In genomic region chr21:28521932-28522826, GRCh38 we compare ENCODE assay signal across 10 cellular contexts.
DNase-seq lines count a peak whose midpoint lies in the region; ATAC-seq, FAIRE-seq and TF ChIP-seq lines count a peak whose summit lies in the region.
"Had no signal": no experiment of that assay in that cellular context is flagged by ENCODE, and none has a peak within 500 bp of the region (broad histone marks: within the 10 kb centered on the region; RNA-seq: fewer than 3 reads in every experiment).

No MANE protein-coding gene starts in this region.

- POLR2A ChIA-PET in K562 (lab: Yijun Ruan, JAX), result no interaction called here

- DNase-seq in K562 (ENCODE audit: extremely low read depth in 1 of 4, low spot score in 3 of 4) (no peak), LoVo (ENCODE audit: low spot score) (no peak), DMS114 treated with DMSO at 0.1 percent for 48 hours (lab: John Stamatoyannopoulos, UW; ENCODE audit: unreplicated experiment) (no peak)
- DNase-seq in stimulated activated CD4-positive, alpha-beta T cell treated with anti-CD3 and anti-CD28 coated beads, Interleukin-1b, Interleukin-23, amount 100 ng/mL, for 48 hours, result no peak
- no peak for DNase-seq in activated CD8-positive, alpha-beta memory T cell treated with anti-CD3 and anti-CD28 coated beads, Interleukin-2, amount 50 U/mL, for 48 hours
- DNase-seq: activated naive CD8-positive, alpha-beta T cell treated with anti-CD3 and anti-CD28 coated beads, Interleukin-2, amount 10 ng/mL, durations not matched to agents 7 days and 5 days had no signal

- H3K27me3 ChIP-seq in K562 (ENCODE audit: control insufficient read depth in 2 of 2, insufficient read depth in 2 of 2, low read length in 2 of 2) (no peaks in the 10 kb centered on the region), liver (ENCODE audit: control insufficient read depth in 4 of 4, insufficient read depth in 4 of 4, low read length in 3 of 4) (no peaks in the 10 kb centered on the region)

- H3K27ac ChIP-seq in C4-2B (no peak overlapping the region), K562 (ENCODE audit: extremely low read depth, low read depth, low read length) (no peak overlapping the region), liver (ENCODE audit: low read depth in 1 of 2, low read length in 2 of 2) (no peak overlapping the region)

- TF ChIP-seq RAD21 in K562 (CRISPR knock-in tag; conservative IDR thresholded peaks at IDR 0.05 in 1 of 2, IDR thresholded peaks at IDR 0.05 in 1 of 2) (peak; percentile 30 to 35), liver (IDR thresholded peaks at IDR 0.05) (peak; percentile 81 to 93)

- no peak overlapping the region for H3K4me2 ChIP-seq in K562 (ENCODE audit: insufficient read depth, low read length)

- no peak for FAIRE-seq in K562 (lab: Jason Lieb, UNC)

- CTCF ChIA-PET in K562 (lab: Yijun Ruan, JAX; ENCODE audit: low intra/inter-chr PET ratio), result no interaction called here

- ATAC-seq in HG02870 (IDR thresholded peaks at IDR 0.05; ENCODE audit: unreplicated experiment) (peak; percentile 44), K562 (no peak)
- ATAC-seq: HCT116 had no signal

- in situ Hi-C loops in K562 (cut with MboI), result no loop called here

- TF ChIP-seq CTCF in C4-2B (conservative IDR thresholded peaks at IDR 0.05) (peak; percentile 50), K562 (IDR thresholded peaks at IDR 0.05 in 2 of 3, conservative IDR thresholded peaks at IDR 0.05 in 1 of 3; ENCODE audit: insufficient read depth in 2 of 3, low read depth in 1 of 3, low read length in 3 of 3) (no peak; a peak in 1 of 6 replicates), liver (IDR thresholded peaks at IDR 0.05; ENCODE audit: low read depth, low read length, missing input control) (peak; percentile 55)

- H3K9ac ChIP-seq in K562 (ENCODE audit: insufficient read depth in 1 of 2, low read depth in 2 of 2, low read length in 2 of 2), result no peak overlapping the region
- H3K9ac ChIP-seq in liver (ENCODE audit: low read depth in 1 of 2, low read length in 2 of 2), result no peak overlapping the region

- BruUV-seq in K562 (replicated peaks; lab: Mats Ljungman, UMichigan), result no TSS peak

- no peaks in the 10 kb centered on the region for H3K36me3 ChIP-seq in K562 (ENCODE audit: control insufficient read depth, insufficient read depth, low read length)
- H3K36me3 ChIP-seq in liver (ENCODE audit: control insufficient read depth in 4 of 4, insufficient read depth in 3 of 4, low read depth in 1 of 4, low read length in 3 of 4), result no peaks in the 10 kb centered on the region

- H3K9me1 ChIP-seq in K562 (ENCODE audit: control insufficient read depth, insufficient read depth, low read length), result no peaks in the 10 kb centered on the region

- TF ChIP-seq EP300 in K562 (IDR thresholded peaks at IDR 0.05; ENCODE audit: low read length), result no peak

- H3K9me3 ChIP-seq in K562 (replicated peaks; ENCODE audit: control insufficient read depth, insufficient read depth, low read depth, low read length) (peaks cover 3% of the 10 kb centered on the region; the same call in 1 of the 2 replicates), liver (ENCODE audit: control insufficient read depth in 4 of 4, low read length in 3 of 4) (no peaks in the 10 kb centered on the region)

- no peaks in the 10 kb centered on the region for H3K79me2 ChIP-seq in K562 (ENCODE audit: control insufficient read depth, insufficient read depth, low read length)

- intact Hi-C loops in K562 (cut with micrococcal nuclease), result no loop called here

- H3K4me1 ChIP-seq in K562 (replicated peaks in 1 of 2; ENCODE audit: control insufficient read depth in 2 of 2, insufficient read depth in 2 of 2, low read length in 2 of 2), result no peaks in the 10 kb centered on the region
- H3K4me1 ChIP-seq in liver (ENCODE audit: control insufficient read depth in 4 of 4, insufficient read depth in 4 of 4, low read length in 3 of 4), result peaks cover 0 to 2% (median 0%) of the 10 kb centered on the region in 4 donors

- H3K4me3 ChIP-seq in K562 (no peak overlapping the region), liver (ENCODE audit: low read depth in 1 of 3, low read length in 3 of 3) (no peak overlapping the region)

- 0% methylated on average over 10 of the region's 10 CpGs for WGBS in K562 (ENCODE audit: insufficient coverage, low coverage, missing lambda C conversion rate)
- 48% methylated on average over 10 of the region's 10 CpGs for WGBS in liver

- H4K20me1 ChIP-seq in K562 (replicated peaks; ENCODE audit: control insufficient read depth, insufficient read depth, low read length), result no peaks in the 10 kb centered on the region

- no peak overlapping the region for H2AFZ ChIP-seq in K562 (ENCODE audit: low read depth, low read length)

- TF ChIP-seq POLR2A in K562 (conservative IDR thresholded peaks at IDR 0.05), result no peak

TF ChIP-seq in K562, 482 proteins besides CTCF, POLR2A, EP300 and RAD21 (continues in another document):
- TF ChIP-seq PTBP1 (IDR thresholded peaks at IDR 0.05; ENCODE audit: low read depth, low read length) (no peak), CCNT2 (IDR thresholded peaks at IDR 0.05; ENCODE audit: borderline replicate concordance, extremely low read depth, insufficient read length, low read depth, low read length) (no peak), XRCC4 (IDR thresholded peaks at IDR 0.05; ENCODE audit: extremely low read depth, insufficient read depth, insufficient read length) (no peak), FOXK1 (CRISPR knock-in tag; IDR thresholded peaks at IDR 0.05; ENCODE audit: borderline replicate concordance) (no peak), C11orf30 (IDR thresholded peaks at IDR 0.05; ENCODE audit: low read depth) (no peak)
- TF ChIP-seq, protein P1, sequence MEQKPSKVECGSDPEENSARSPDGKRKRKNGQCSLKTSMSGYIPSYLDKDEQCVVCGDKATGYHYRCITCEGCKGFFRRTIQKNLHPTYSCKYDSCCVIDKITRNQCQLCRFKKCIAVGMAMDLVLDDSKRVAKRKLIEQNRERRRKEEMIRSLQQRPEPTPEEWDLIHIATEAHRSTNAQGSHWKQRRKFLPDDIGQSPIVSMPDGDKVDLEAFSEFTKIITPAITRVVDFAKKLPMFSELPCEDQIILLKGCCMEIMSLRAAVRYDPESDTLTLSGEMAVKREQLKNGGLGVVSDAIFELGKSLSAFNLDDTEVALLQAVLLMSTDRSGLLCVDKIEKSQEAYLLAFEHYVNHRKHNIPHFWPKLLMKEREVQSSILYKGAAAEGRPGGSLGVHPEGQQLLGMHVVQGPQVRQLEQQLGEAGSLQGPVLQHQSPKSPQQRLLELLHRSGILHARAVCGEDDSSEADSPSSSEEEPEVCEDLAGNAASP (IDR thresholded peaks at IDR 0.05), result no peak
- TF ChIP-seq, protein P2, sequence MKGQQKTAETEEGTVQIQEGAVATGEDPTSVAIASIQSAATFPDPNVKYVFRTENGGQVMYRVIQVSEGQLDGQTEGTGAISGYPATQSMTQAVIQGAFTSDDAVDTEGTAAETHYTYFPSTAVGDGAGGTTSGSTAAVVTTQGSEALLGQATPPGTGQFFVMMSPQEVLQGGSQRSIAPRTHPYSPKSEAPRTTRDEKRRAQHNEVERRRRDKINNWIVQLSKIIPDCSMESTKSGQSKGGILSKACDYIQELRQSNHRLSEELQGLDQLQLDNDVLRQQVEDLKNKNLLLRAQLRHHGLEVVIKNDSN (CRISPR knock-in tag; IDR thresholded peaks at IDR 0.05), result no peak
- TF ChIP-seq, protein P3, sequence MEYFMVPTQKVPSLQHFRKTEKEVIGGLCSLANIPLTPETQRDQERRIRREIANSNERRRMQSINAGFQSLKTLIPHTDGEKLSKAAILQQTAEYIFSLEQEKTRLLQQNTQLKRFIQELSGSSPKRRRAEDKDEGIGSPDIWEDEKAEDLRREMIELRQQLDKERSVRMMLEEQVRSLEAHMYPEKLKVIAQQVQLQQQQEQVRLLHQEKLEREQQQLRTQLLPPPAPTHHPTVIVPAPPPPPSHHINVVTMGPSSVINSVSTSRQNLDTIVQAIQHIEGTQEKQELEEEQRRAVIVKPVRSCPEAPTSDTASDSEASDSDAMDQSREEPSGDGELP (CRISPR knock-in tag; IDR thresholded peaks at IDR 0.05; ENCODE audit: borderline replicate concordance), result no peak

TF ChIP-seq in liver, 16 proteins besides CTCF, POLR2A, EP300 and RAD21:
- TF ChIP-seq TAF1 (conservative IDR thresholded peaks at IDR 0.05), result no peak
- TF ChIP-seq NR2F2 (IDR thresholded peaks at IDR 0.05), result peak; percentile 87
- no peak for TF ChIP-seq ZBTB33 (IDR thresholded peaks at IDR 0.05)
- TF ChIP-seq GABPA (IDR thresholded peaks at IDR 0.05 in 1 of 2, conservative IDR thresholded peaks at IDR 0.05 in 1 of 2), result no peak
- TF ChIP-seq SP1 (IDR thresholded peaks at IDR 0.05), result no peak
- TF ChIP-seq YY1 (IDR thresholded peaks at IDR 0.05), result no peak
- no peak for TF ChIP-seq HNF4A (conservative IDR thresholded peaks at IDR 0.05)
- TF ChIP-seq FOXA1 (IDR thresholded peaks at IDR 0.05), result no peak
- TF ChIP-seq HNF4G (IDR thresholded peaks at IDR 0.05), result no peak

Comparison
In these comparisons a context has a peak if more than half of its experiments do, and no peak if none do; other contexts are left out.
1. CTCF ChIP-seq: peak in C4-2B (single experiment) and liver (single experiment); none in K562 (0 of 3).